In the genomic region with DNA sequence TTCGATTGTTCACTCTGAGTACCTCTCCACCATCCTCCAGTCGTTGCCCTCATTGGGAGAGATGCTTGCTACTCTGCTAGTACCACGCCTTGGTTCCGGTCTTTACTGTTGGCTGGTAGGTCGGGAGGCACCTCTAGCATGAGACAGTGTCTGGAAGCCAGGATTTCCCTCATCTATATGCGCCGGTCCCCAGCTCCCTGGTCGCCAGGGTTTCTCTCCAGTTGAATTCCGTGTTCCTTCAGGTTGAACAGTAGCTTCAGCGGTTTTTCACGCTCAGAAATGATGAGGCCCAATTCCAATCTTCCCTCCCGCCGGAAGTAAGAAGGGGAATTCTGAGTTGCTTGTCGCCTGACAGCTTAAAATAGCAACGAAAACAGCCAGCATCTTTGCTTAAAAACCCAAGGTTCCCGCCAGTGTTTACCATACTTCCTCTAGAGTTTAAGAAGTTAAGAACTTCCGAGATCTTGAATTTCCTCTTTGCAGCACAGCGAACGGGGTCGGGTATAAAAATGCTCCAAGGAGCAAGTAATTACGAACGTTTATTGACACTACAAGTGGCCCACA, we compare ENCODE assay signal across 8 cellular contexts. TPM values are rescaled to one million over a fixed set of nuclear protein-coding genes. Genes with fewer than 3 reads are reported as not detected.
DNase-seq lines count a peak whose midpoint lies in the region; ATAC-seq and TF ChIP-seq lines count a peak whose summit lies in the region.

No MANE protein-coding gene starts in this region.

- no peaks in the 10 kb centered on the region for H3K36me3 ChIP-seq in HAP-1 (replicated peaks)

- DNase-seq in SHP77 (lab: John Stamatoyannopoulos, UW) = peak; percentile 4 to 7
- no peak for DNase-seq in astrocyte of the cerebellum (ENCODE audit: low read depth)
- DNase-seq in mesothelial cell of epicardium (ENCODE audit: low spot score in 2 of 2, unreplicated experiment in 2 of 2) = no peak
- DNase-seq in type B pancreatic cell (ENCODE audit: extremely low spot score, unreplicated experiment) = no peak
- DNase-seq in NCI-H2029 (lab: John Stamatoyannopoulos, UW) = no peak
- DNase-seq in HAP-1 (ENCODE audit: low spot score in 2 of 2) = no peak

- H3K27ac Mint-ChIP-seq in mesothelial cell of epicardium (no peak overlapping the region), type B pancreatic cell (peak overlapping the region; percentile 28)

- H3K4me1 Mint-ChIP-seq in mesothelial cell of epicardium (peaks cover 29% of the 10 kb centered on the region), type B pancreatic cell (ENCODE audit: unreplicated experiment) (peaks cover 19% of the 10 kb centered on the region)

- no peaks in the 10 kb centered on the region for H3K9me3 ChIP-seq in HAP-1

- H3K36me3 Mint-ChIP-seq in mesothelial cell of epicardium = no peaks in the 10 kb centered on the region
- peaks cover 4% of the 10 kb centered on the region for H3K36me3 Mint-ChIP-seq in type B pancreatic cell

- H3K9me3 Mint-ChIP-seq in mesothelial cell of epicardium (no peaks in the 10 kb centered on the region), type B pancreatic cell (no peaks in the 10 kb centered on the region)

- H3K4me3 ChIP-seq in astrocyte of the cerebellum (ENCODE audit: low read depth, low read length) (peak overlapping the region; percentile 74), HAP-1 (no peak overlapping the region)

- H3K27me3 Mint-ChIP-seq in mesothelial cell of epicardium (ENCODE audit: low read depth) = peaks cover 85% of the 10 kb centered on the region
- peaks cover 56% of the 10 kb centered on the region for H3K27me3 Mint-ChIP-seq in type B pancreatic cell

- peak; percentile 48 for TF ChIP-seq POLR2A in GM18526 (IDR thresholded peaks at IDR 0.05; ENCODE audit: extremely low read depth, insufficient read length)

- H3K4me3 Mint-ChIP-seq in mesothelial cell of epicardium (peak overlapping the region; percentile 66), type B pancreatic cell (peak overlapping the region; percentile 91)

- H3K27me3 ChIP-seq in HAP-1 (ENCODE audit: low read depth) = peaks cover 14% of the 10 kb centered on the region

- TF ChIP-seq CTCF in astrocyte of the cerebellum (IDR thresholded peaks at IDR 0.05; ENCODE audit: low read depth, low read length, missing control alignments) (no peak), mesothelial cell of epicardium (IDR thresholded peaks at IDR 0.05; ENCODE audit: unreplicated experiment) (no peak), type B pancreatic cell (conservative IDR thresholded peaks at IDR 0.05) (no peak)

- ATAC-seq in HG02870 (IDR thresholded peaks at IDR 0.05; ENCODE audit: unreplicated experiment) = peak; percentile 15

- H3K4me1 ChIP-seq in HAP-1 = no peaks in the 10 kb centered on the region

- in situ Hi-C loops in astrocyte of the cerebellum (cut with HindIII; ENCODE audit: low sequenced_read_pairs) (no loop called here), HAP-1 (cut with MboI; ENCODE audit: low sequenced_read_pairs) (no loop called here)

RNA-seq across cellular contexts. Expression of a gene that starts 1.3 kb away (rescaled TPM):
- total RNA-seq in mesothelial cell of epicardium (6.6 to 9.7 TPM (median 9.6 TPM) in 3 replicates), type B pancreatic cell (ENCODE audit: low replicate concordance) (18.0 and 21.4 TPM in 2 replicates)

Comparison
In these comparisons a context has a peak if more than half of its experiments do, and no peak if none do; other contexts are left out.
1. DNase-seq: peak in SHP77 (2 of 2); none in astrocyte of the cerebellum (single experiment), mesothelial cell of epicardium (0 of 2), type B pancreatic cell (single experiment), NCI-H2029 (single experiment) and HAP-1 (0 of 2).